Comparison of ENCODE assay signal across 8 cellular contexts in genomic region chr2:155377178-155377780, GRCh38.
DNase-seq lines count a peak whose midpoint lies in the region; ATAC-seq and TF ChIP-seq lines count a peak whose summit lies in the region.

No MANE protein-coding gene starts in this region.

- TF ChIP-seq POLR2A in right lobe of liver (IDR thresholded peaks at IDR 0.05): no peak

- DNase-seq in NCI-H1930 (lab: John Stamatoyannopoulos, UW) (peak; percentile 16 to 33), adipocyte (ENCODE audit: low read depth) (peak; percentile 75), right lobe of liver (no peak), islet precursor cell (no peak)
- DNase-seq in activated naive CD4-positive, alpha-beta T cell treated with anti-CD3 and anti-CD28 coated beads, Interleukin-2, amount 50 U/mL, for 16 hours: no peak

- no peaks in the 10 kb centered on the region for H3K9me3 ChIP-seq in adipocyte (ENCODE audit: control insufficient read depth, low read length)
- no peaks in the 10 kb centered on the region for H3K9me3 ChIP-seq in right lobe of liver

- no peak overlapping the region for H3K9ac ChIP-seq in adipocyte (ENCODE audit: low read length)

- H3K27me3 ChIP-seq in adipocyte (replicated peaks; ENCODE audit: control insufficient read depth, insufficient read depth, low read length) (no peaks in the 10 kb centered on the region), right lobe of liver (no peaks in the 10 kb centered on the region)

- ATAC-seq in right lobe of liver (peak in 2 of 4 donors; percentile 55 to 59), GM18873 (IDR thresholded peaks at IDR 0.05; ENCODE audit: low FRiP score, unreplicated experiment) (no peak)

- H3K4me1 ChIP-seq in adipocyte (ENCODE audit: control insufficient read depth, insufficient read depth, low read length): no peaks in the 10 kb centered on the region
- H3K4me1 ChIP-seq in right lobe of liver: no peaks in the 10 kb centered on the region

- H3K36me3 ChIP-seq in adipocyte (ENCODE audit: control insufficient read depth, insufficient read depth, low read length, severe bottlenecking) (no peaks in the 10 kb centered on the region), right lobe of liver (no peaks in the 10 kb centered on the region)

- WGBS in right lobe of liver (ENCODE audit: insufficient coverage, low coverage, low lambda C conversion rate, missing lambda C conversion rate): 42% methylated on average over 6 of the region's 6 CpGs

- H3K27ac ChIP-seq in 22Rv1 (no peak overlapping the region), right lobe of liver (no peak overlapping the region)

- H3K4me3 ChIP-seq in adipocyte (ENCODE audit: low read length): no peak overlapping the region
- no peak overlapping the region for H3K4me3 ChIP-seq in right lobe of liver

- intact Hi-C loops in right lobe of liver (cut with DNase I): loop anchor here in 1 of 2 donors (10.0 kb wide), 1 partner anchor 1818 kb away; no protein-coding TSS in a partner anchor

- peak; percentile 35 for TF ChIP-seq CTCF in 22Rv1 (IDR thresholded peaks at IDR 0.05)
- TF ChIP-seq CTCF in GM12873 (IDR thresholded peaks at IDR 0.05; ENCODE audit: insufficient read depth, low read depth, low read length, missing control alignments): peak; percentile 26
- TF ChIP-seq CTCF in right lobe of liver (IDR thresholded peaks at IDR 0.05): peak; percentile 32 to 50 (median 42)

Comparison
In these comparisons a context has a peak if more than half of its experiments do, and no peak if none do; other contexts are left out.
1. DNase-seq: peak in NCI-H1930 (2 of 2) and adipocyte (single experiment); none in right lobe of liver (0 of 3), activated naive CD4-positive, alpha-beta T cell treated with anti-CD3 and anti-CD28 coated beads, Interleukin-2, amount 50 U/mL, for 16 hours (single experiment) and islet precursor cell (single experiment).
2. Peak in every context shown above with its lines, with median percentiles within 50 percentile points of each other: CTCF ChIP-seq.